1 cellular context compared by ENCODE assay signal in the genomic region with DNA sequence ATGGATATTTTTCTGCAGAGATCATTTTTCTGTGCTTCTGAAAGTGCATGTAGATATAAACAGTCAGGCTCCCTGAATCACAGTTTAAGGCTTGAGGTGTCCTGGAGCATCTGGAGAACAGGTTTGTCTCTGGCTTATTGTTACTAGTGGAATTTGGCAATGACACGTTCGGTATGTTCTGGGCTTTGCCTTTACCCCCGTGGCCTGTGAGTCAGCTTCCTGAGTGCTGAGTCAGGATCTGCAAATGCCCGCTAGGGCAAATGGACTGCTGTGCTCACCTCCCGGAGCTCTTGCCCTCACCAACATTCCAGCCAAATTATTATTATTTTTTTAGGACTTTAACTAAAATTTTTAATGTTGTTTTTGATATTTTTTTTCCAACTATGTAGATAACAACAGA.
TF ChIP-seq lines count a peak whose summit lies in the region.

No MANE protein-coding gene starts in this region.

TF ChIP-seq in SK-N-SH, 30 proteins besides CTCF, POLR2A, EP300 and RAD21 (continued from another document):
- TF ChIP-seq USF2 (IDR thresholded peaks at IDR 0.05; ENCODE audit: borderline replicate concordance, low read depth, low read length): no peak
- TF ChIP-seq POLR2AphosphoS5 (IDR thresholded peaks at IDR 0.05; ENCODE audit: low read depth, low read length): peak; percentile 95
- no peak for TF ChIP-seq IRF3 (IDR thresholded peaks at IDR 0.05; ENCODE audit: low read depth, low read length)
- TF ChIP-seq JUND (IDR thresholded peaks at IDR 0.05): peak; percentile 100
- TF ChIP-seq NFIC (IDR thresholded peaks at IDR 0.05; ENCODE audit: borderline replicate concordance): peak; percentile 99
- peak; percentile 75 for TF ChIP-seq YY1 (IDR thresholded peaks at IDR 0.05; ENCODE audit: low read depth)
- peak; percentile 96 for TF ChIP-seq SIN3A (IDR thresholded peaks at IDR 0.05; ENCODE audit: borderline replicate concordance, low read depth, low read length)
- peak; percentile 52 for TF ChIP-seq GABPA (IDR thresholded peaks at IDR 0.05; ENCODE audit: low read depth)
- TF ChIP-seq EZH2phosphoT487 (IDR thresholded peaks at IDR 0.05; ENCODE audit: borderline replicate concordance, low read depth): no peak
- peak; percentile 95 for TF ChIP-seq MEF2A (IDR thresholded peaks at IDR 0.05; ENCODE audit: borderline replicate concordance, low read depth)
- TF ChIP-seq GATA2 (CRISPR knock-in tag; IDR thresholded peaks at IDR 0.05): no peak
- peak; percentile 78; the same call in 1 of the 2 replicates for TF ChIP-seq RCOR1 (IDR thresholded peaks at IDR 0.05; ENCODE audit: low read length)
